In genomic region chr11:71204748-71205664, GRCh38 we compare ENCODE assay signal across 2 cellular contexts.
A peak's percentile ranks its signal among the peaks of the same experiment; 100 is the strongest.
TF ChIP-seq lines count a peak whose summit lies in the region.

No MANE protein-coding gene starts in this region.

TF ChIP-seq in HEK293, 187 proteins besides CTCF, POLR2A, EP300 and RAD21:
- TF ChIP-seq ZIC2 (tag by site-specific recombination; IDR thresholded peaks at IDR 0.05): peak; percentile 54
- TF ChIP-seq ZNF629 (tag by site-specific recombination; IDR thresholded peaks at IDR 0.05): peak; percentile 45; the same call in 1 of the 2 replicates
- TF ChIP-seq AEBP2 (tag by site-specific recombination; IDR thresholded peaks at IDR 0.05; ENCODE audit: borderline replicate concordance): no peak
- no peak for TF ChIP-seq HOXC10 (CRISPR knock-in tag; IDR thresholded peaks at IDR 0.05)
- no peak for TF ChIP-seq ELK4 (IDR thresholded peaks at IDR 0.05; ENCODE audit: borderline replicate concordance, low read depth, low read length)
- TF ChIP-seq ZBTB17 (tag by site-specific recombination; IDR thresholded peaks at IDR 0.05): no peak
- peak; percentile 23; the same call in 1 of the 2 replicates for TF ChIP-seq PATZ1 (tag by site-specific recombination; IDR thresholded peaks at IDR 0.05)
- no peak for TF ChIP-seq ZSCAN18 (tag by site-specific recombination; IDR thresholded peaks at IDR 0.05)
- no peak for TF ChIP-seq ZNF404 (tag by site-specific recombination; IDR thresholded peaks at IDR 0.05)
- TF ChIP-seq ZNF398 (tag by site-specific recombination; IDR thresholded peaks at IDR 0.05): peak; percentile 75
- peak; percentile 26; the same call in 1 of the 2 replicates for TF ChIP-seq PRDM10 (tag by site-specific recombination; IDR thresholded peaks at IDR 0.05)

TF ChIP-seq in GM12878, 131 proteins besides CTCF, POLR2A, EP300 and RAD21:
- TF ChIP-seq STAT1 (conservative IDR thresholded peaks at IDR 0.05) (no peak), MXI1 (IDR thresholded peaks at IDR 0.05; ENCODE audit: low read depth, low read length) (no peak), RELB (IDR thresholded peaks at IDR 0.05; ENCODE audit: low read depth) (no peak), KLF5 (IDR thresholded peaks at IDR 0.05; ENCODE audit: partially characterized antibody) (no peak), RELA (IDR thresholded peaks at IDR 0.05; ENCODE audit: borderline replicate concordance, partially characterized antibody) (no peak), E2F4 (IDR thresholded peaks at IDR 0.05; ENCODE audit: low read depth, low read length) (no peak), USF2 (IDR thresholded peaks at IDR 0.05; ENCODE audit: borderline replicate concordance, low read depth, low read length) (no peak), IRF5 (IDR thresholded peaks at IDR 0.05; ENCODE audit: borderline replicate concordance) (no peak), IRF4 (IDR thresholded peaks at IDR 0.05; ENCODE audit: low read depth, low read length) (no peak), ZBTB40 (IDR thresholded peaks at IDR 0.05; ENCODE audit: borderline replicate concordance) (no peak), ZNF622 (IDR thresholded peaks at IDR 0.05) (no peak), POU2F2 (IDR thresholded peaks at IDR 0.05; ENCODE audit: borderline replicate concordance, low read depth, low read length) (no peak), E2F8 (IDR thresholded peaks at IDR 0.05; ENCODE audit: low read depth, partially characterized antibody) (no peak), POLR2AphosphoS2 (IDR thresholded peaks at IDR 0.05; ENCODE audit: low read depth, low read length) (no peak), E4F1 (IDR thresholded peaks at IDR 0.05; ENCODE audit: borderline replicate concordance, partially characterized antibody) (no peak)
